ENCODE assay signal across 8 cellular contexts in genomic region chr9:128586934-128587333, GRCh38. TPM values are rescaled to one million over a fixed set of nuclear protein-coding genes. Genes with fewer than 3 reads are reported as not detected.
A peak's percentile ranks its signal among the peaks of the same experiment; 100 is the strongest.
DNase-seq lines count a peak whose midpoint lies in the region; ATAC-seq, FAIRE-seq and TF ChIP-seq lines count a peak whose summit lies in the region.
"Not testable (repeated sequence)": the region's sequence is repeated elsewhere in the genome, so short reads cannot be mapped to it uniquely, and the experiment has no call there.

No MANE protein-coding gene starts in this region.

- H3K27ac Mint-ChIP-seq in CD4-positive, CD25-positive, alpha-beta regulatory T cell, result peak overlapping the region; percentile 65 to 72 (median 72)
- peak overlapping the region; percentile 67 for H3K27ac Mint-ChIP-seq in T-helper 17 cell
- peak overlapping the region; percentile 79 for H3K27ac Mint-ChIP-seq in activated CD8-positive, alpha-beta T cell treated with anti-CD3 and anti-CD28 coated beads, Interleukin-2, amount 10 ng/mL, durations not matched to agents 7 days and 5 days
- H3K27ac Mint-ChIP-seq in activated naive CD4-positive, alpha-beta T cell treated with anti-CD3 and anti-CD28 coated beads, Interleukin-2, amount 50 U/mL, for 24 hours, result peak overlapping the region; percentile 87
- H3K27ac Mint-ChIP-seq in effector memory CD8-positive, alpha-beta T cell, result peak overlapping the region; percentile 14 to 30
- H3K27ac Mint-ChIP-seq in stimulated activated effector memory CD8-positive, alpha-beta T cell treated with anti-CD3 and anti-CD28 coated beads, Interleukin-12 subunit alpha, Interleukin-12 subunit beta, amount 100 ng/mL, for 72 hours, result peak overlapping the region; percentile 63

- DNase-seq in CD4-positive, CD25-positive, alpha-beta regulatory T cell; T-helper 17 cell; activated CD8-positive, alpha-beta T cell treated with anti-CD3 and anti-CD28 coated beads, Interleukin-2, amount 10 ng/mL, durations not matched to agents 7 days and 5 days; effector memory CD8-positive, alpha-beta T cell; HepG2 (ENCODE audit: low spot score); stimulated activated effector memory CD8-positive, alpha-beta T cell treated with anti-CD3 and anti-CD28 coated beads, Interleukin-12 subunit alpha, Interleukin-12 subunit beta, amount 100 ng/mL, for 72 hours (ENCODE audit: low spot score in 2 of 2): not testable (repeated sequence)
- DNase-seq in MM.1S, result peak; percentile 27

- in situ Hi-C loops in HepG2 (cut with HindIII; ENCODE audit: extremely low pct_ligation_motif_present, low pct_unique_long_range_greater_than_20kb), result not testable (repeated sequence)

- H3K36me3 Mint-ChIP-seq in CD4-positive, CD25-positive, alpha-beta regulatory T cell, result peaks cover 56% of the 10 kb centered on the region
- H3K36me3 Mint-ChIP-seq in T-helper 17 cell (ENCODE audit: low read depth), result peaks cover 13% of the 10 kb centered on the region
- peaks cover 72% of the 10 kb centered on the region for H3K36me3 Mint-ChIP-seq in activated CD8-positive, alpha-beta T cell treated with anti-CD3 and anti-CD28 coated beads, Interleukin-2, amount 10 ng/mL, durations not matched to agents 7 days and 5 days (ENCODE audit: low read depth)
- H3K36me3 Mint-ChIP-seq in activated naive CD4-positive, alpha-beta T cell treated with anti-CD3 and anti-CD28 coated beads, Interleukin-2, amount 50 U/mL, for 24 hours, result peaks cover 28% of the 10 kb centered on the region
- peaks cover 100% of the 10 kb centered on the region for H3K36me3 Mint-ChIP-seq in effector memory CD8-positive, alpha-beta T cell (ENCODE audit: insufficient read depth)
- peaks cover 100% of the 10 kb centered on the region for H3K36me3 Mint-ChIP-seq in stimulated activated effector memory CD8-positive, alpha-beta T cell treated with anti-CD3 and anti-CD28 coated beads, Interleukin-12 subunit alpha, Interleukin-12 subunit beta, amount 100 ng/mL, for 72 hours

- not testable (repeated sequence) for H3K9me2 ChIP-seq in MM.1S (replicated peaks; ENCODE audit: insufficient read depth, low read length)

- not testable (repeated sequence) for TF ChIP-seq POLR2A in HepG2 (IDR thresholded peaks at IDR 0.05; ENCODE audit: insufficient read depth in 1 of 2, low read depth in 2 of 2, low read length in 2 of 2)

- not testable (repeated sequence) for H3K79me2 ChIP-seq in MM.1S (ENCODE audit: low read length); HepG2 (ENCODE audit: insufficient read depth, low read length)

- TF ChIP-seq RAD21 in HepG2 (CRISPR knock-in tag; IDR thresholded peaks at IDR 0.05), result not testable (repeated sequence)

- H2AFZ ChIP-seq in MM.1S (ENCODE audit: low read length); HepG2 (ENCODE audit: low read length): not testable (repeated sequence)

- H3K27ac ChIP-seq in CD4-positive, CD25-positive, alpha-beta regulatory T cell (ENCODE audit: insufficient read depth, low read length, poor library complexity, severe bottlenecking); HepG2 (ENCODE audit: extremely low read length, insufficient read depth, low read length): not testable (repeated sequence)
- peak overlapping the region; percentile 74; the same call in 1 of the 2 replicates for H3K27ac ChIP-seq in MM.1S (ENCODE audit: low read length)

- H3F3A ChIP-seq in MM.1S (ENCODE audit: insufficient read depth, low read length), result peaks cover 22% of the 10 kb centered on the region

- intact Hi-C loops in HepG2 (cut with micrococcal nuclease; ENCODE audit: unreplicated experiment), result not testable (repeated sequence)

- H3K27me3 ChIP-seq in CD4-positive, CD25-positive, alpha-beta regulatory T cell (ENCODE audit: control insufficient read depth, insufficient read depth, low read length); MM.1S (replicated peaks; ENCODE audit: insufficient read depth, low read length); HepG2 (ENCODE audit: control insufficient read depth in 1 of 2, insufficient read depth in 2 of 2, low read length in 2 of 2): not testable (repeated sequence)

- POLR2A ChIA-PET in activated CD8-positive, alpha-beta T cell treated with anti-CD3 and anti-CD28 coated beads, Interleukin-2, amount 10 ng/mL, durations not matched to agents 7 days and 5 days (lab: Charles Lee), result interaction anchor here (1.2 kb wide), 1 partner anchor 28 kb away, joined by 3 read pairs; no protein-coding TSS in a partner anchor
- POLR2A ChIA-PET in HepG2 (lab: Yijun Ruan, JAX), result not testable (repeated sequence)

- peaks cover 91% of the 10 kb centered on the region for H3K36me3 ChIP-seq in CD4-positive, CD25-positive, alpha-beta regulatory T cell (ENCODE audit: control insufficient read depth, insufficient read depth, low read length)
- H3K36me3 ChIP-seq in MM.1S (replicated peaks; ENCODE audit: insufficient read depth, low read length), result peaks cover 15% of the 10 kb centered on the region; the same call in 1 of the 2 replicates
- H3K36me3 ChIP-seq in HepG2 (replicated peaks in 1 of 2; ENCODE audit: control insufficient read depth in 1 of 2, insufficient read depth in 2 of 2, low read length in 2 of 2), result peaks cover 38 to 76% of the 10 kb centered on the region in 2 experiments

- H3K9ac ChIP-seq in MM.1S (ENCODE audit: low read length); HepG2 (ENCODE audit: insufficient read depth, low read depth, low read length): not testable (repeated sequence)

- H3K9me3 ChIP-seq in CD4-positive, CD25-positive, alpha-beta regulatory T cell (ENCODE audit: control insufficient read depth in 2 of 2, low read length in 2 of 2); MM.1S (replicated peaks; ENCODE audit: insufficient read depth, low read length); T-helper 17 cell (ENCODE audit: control insufficient read depth, low read length, poor library complexity, severe bottlenecking); HepG2 (ENCODE audit: low read length): not testable (repeated sequence)

- TF ChIP-seq CTCF in MM.1S (IDR thresholded peaks at IDR 0.05; ENCODE audit: low read length); HepG2 (CRISPR knock-in tag; IDR thresholded peaks at IDR 0.05): not testable (repeated sequence)

- TF ChIP-seq EP300 in HepG2 (IDR thresholded peaks at IDR 0.05; ENCODE audit: low read depth in 2 of 2, low read length in 2 of 2); HepG2 (CRISPR knock-in tag; IDR thresholded peaks at IDR 0.05; ENCODE audit: borderline replicate concordance): not testable (repeated sequence)

- not testable (repeated sequence) for H3K9me3 Mint-ChIP-seq in CD4-positive, CD25-positive, alpha-beta regulatory T cell; activated CD8-positive, alpha-beta T cell treated with anti-CD3 and anti-CD28 coated beads, Interleukin-2, amount 10 ng/mL, durations not matched to agents 7 days and 5 days (ENCODE audit: insufficient read depth); activated naive CD4-positive, alpha-beta T cell treated with anti-CD3 and anti-CD28 coated beads, Interleukin-2, amount 50 U/mL, for 24 hours; effector memory CD8-positive, alpha-beta T cell; stimulated activated effector memory CD8-positive, alpha-beta T cell treated with anti-CD3 and anti-CD28 coated beads, Interleukin-12 subunit alpha, Interleukin-12 subunit beta, amount 100 ng/mL, for 72 hours

- H3K4me3 ChIP-seq in CD4-positive, CD25-positive, alpha-beta regulatory T cell (ENCODE audit: low read depth, low read length); MM.1S (ENCODE audit: low read length); HepG2 (replicated peaks in 1 of 3; ENCODE audit: insufficient read depth in 1 of 3, low read depth in 2 of 3, low read length in 3 of 3): not testable (repeated sequence)

- CTCF ChIA-PET in activated CD8-positive, alpha-beta T cell treated with anti-CD3 and anti-CD28 coated beads, Interleukin-2, amount 10 ng/mL, durations not matched to agents 7 days and 5 days (lab: Charles Lee); HepG2 (lab: Yijun Ruan, JAX; ENCODE audit: low intra/inter-chr PET ratio, low total read pairs): not testable (repeated sequence)

- not testable (repeated sequence) for H4K20me1 ChIP-seq in MM.1S (ENCODE audit: insufficient read depth, low read length); HepG2 (ENCODE audit: insufficient read depth, low read length)

- WGBS in HepG2 (ENCODE audit: low lambda C conversion rate), result 98% methylated on average over 11 of the region's 11 CpGs

- not testable (repeated sequence) for H3K4me1 Mint-ChIP-seq in CD4-positive, CD25-positive, alpha-beta regulatory T cell; effector memory CD8-positive, alpha-beta T cell (ENCODE audit: low read depth in 2 of 2); stimulated activated effector memory CD8-positive, alpha-beta T cell treated with anti-CD3 and anti-CD28 coated beads, Interleukin-12 subunit alpha, Interleukin-12 subunit beta, amount 100 ng/mL, for 72 hours
- peaks cover 15% of the 10 kb centered on the region for H3K4me1 Mint-ChIP-seq in T-helper 17 cell
- H3K4me1 Mint-ChIP-seq in activated CD8-positive, alpha-beta T cell treated with anti-CD3 and anti-CD28 coated beads, Interleukin-2, amount 10 ng/mL, durations not matched to agents 7 days and 5 days (ENCODE audit: low read depth), result peaks cover 18% of the 10 kb centered on the region
- H3K4me1 Mint-ChIP-seq in activated naive CD4-positive, alpha-beta T cell treated with anti-CD3 and anti-CD28 coated beads, Interleukin-2, amount 50 U/mL, for 24 hours, result peaks cover 11% of the 10 kb centered on the region

- not testable (repeated sequence) for H3K4me3 Mint-ChIP-seq in CD4-positive, CD25-positive, alpha-beta regulatory T cell; T-helper 17 cell; activated CD8-positive, alpha-beta T cell treated with anti-CD3 and anti-CD28 coated beads, Interleukin-2, amount 10 ng/mL, durations not matched to agents 7 days and 5 days; activated naive CD4-positive, alpha-beta T cell treated with anti-CD3 and anti-CD28 coated beads, Interleukin-2, amount 50 U/mL, for 24 hours; effector memory CD8-positive, alpha-beta T cell; stimulated activated effector memory CD8-positive, alpha-beta T cell treated with anti-CD3 and anti-CD28 coated beads, Interleukin-12 subunit alpha, Interleukin-12 subunit beta, amount 100 ng/mL, for 72 hours

- H3K4me2 ChIP-seq in MM.1S (ENCODE audit: low read depth, low read length), result peak overlapping the region; percentile 23; the same call in 1 of the 2 replicates
- H3K4me2 ChIP-seq in HepG2 (ENCODE audit: low read depth, low read length), result not testable (repeated sequence)

- not testable (repeated sequence) for FAIRE-seq in HepG2 (lab: Jason Lieb, UNC)

- not testable (repeated sequence) for BruUV-seq in HepG2 (replicated peaks; lab: Mats Ljungman, UMichigan)

- not testable (repeated sequence) for H3K27me3 Mint-ChIP-seq in CD4-positive, CD25-positive, alpha-beta regulatory T cell; T-helper 17 cell; activated CD8-positive, alpha-beta T cell treated with anti-CD3 and anti-CD28 coated beads, Interleukin-2, amount 10 ng/mL, durations not matched to agents 7 days and 5 days (ENCODE audit: low read depth); activated naive CD4-positive, alpha-beta T cell treated with anti-CD3 and anti-CD28 coated beads, Interleukin-2, amount 50 U/mL, for 24 hours; effector memory CD8-positive, alpha-beta T cell

- not testable (repeated sequence) for H3K4me1 ChIP-seq in CD4-positive, CD25-positive, alpha-beta regulatory T cell (ENCODE audit: control insufficient read depth, insufficient read depth, low read length, poor library complexity, severe bottlenecking); HepG2 (ENCODE audit: insufficient read depth, low read length)
- H3K4me1 ChIP-seq in MM.1S (ENCODE audit: low read length), result peaks cover 11% of the 10 kb centered on the region

- ATAC-seq in CD4-positive, CD25-positive, alpha-beta regulatory T cell (ENCODE audit: low read depth in 2 of 2); effector memory CD8-positive, alpha-beta T cell (replicated peaks); HepG2; stimulated activated effector memory CD8-positive, alpha-beta T cell treated with anti-CD3 and anti-CD28 coated beads, Interleukin-12 subunit alpha, Interleukin-12 subunit beta, amount 100 ng/mL, for 72 hours: not testable (repeated sequence)
- peak; percentile 16 for ATAC-seq in T-helper 17 cell
- peak; percentile 16 for ATAC-seq in activated CD8-positive, alpha-beta T cell treated with anti-CD3 and anti-CD28 coated beads, Interleukin-2, amount 10 ng/mL, durations not matched to agents 7 days and 5 days

RNA-seq across cellular contexts. Expression of gene SPTAN1, which starts 34.5 kb away (rescaled TPM):
- 769 TPM for total RNA-seq in CD4-positive, CD25-positive, alpha-beta regulatory T cell
- 10 to 100 TPM; 79.8 to 86.2 (median 83.2) TPM for polyA plus RNA-seq in CD4-positive, CD25-positive, alpha-beta regulatory T cell
- total RNA-seq in T-helper 17 cell (100 to 1,000 TPM; 734 to 740 TPM), HepG2 (2016; rRNA removed; fragmentation: Illumina TruSeq; extraction: Trizol) (23.5 and 106 TPM in 2 replicates)
- total RNA-seq in activated CD8-positive, alpha-beta T cell treated with anti-CD3 and anti-CD28 coated beads, Interleukin-2, amount 10 ng/mL, durations not matched to agents 7 days and 5 days, result 100 to 1,000 TPM; 292 to 303 TPM
- 19.2 and 22.6 TPM in 2 replicates for total RNA-seq in HepG2 (2016; cell fraction: cytosol; rRNA removed; fragmentation: Illumina TruSeq; extraction: Trizol; ENCODE audit: low read depth)
- 14.5 and 107 TPM in 2 replicates for total RNA-seq in HepG2 (2016; cell fraction: insoluble cytoplasmic fraction; rRNA removed; fragmentation: Illumina TruSeq; extraction: Trizol)
- total RNA-seq in HepG2 (2016; cell fraction: membrane; rRNA removed; fragmentation: Illumina TruSeq; extraction: Trizol), result 14.3 and 15.6 TPM in 2 replicates
- 180 and 199 TPM in 2 replicates for total RNA-seq in HepG2 (2016; cell fraction: nucleus; rRNA removed; fragmentation: Illumina TruSeq; extraction: Trizol)
- 111 and 132 TPM in 2 replicates for polyA plus RNA-seq in HepG2 (2011; rRNA removed)
- 28.2 and 51.8 TPM in 2 replicates for polyA plus RNA-seq in HepG2 (2011; cell fraction: cytosol; rRNA removed)
- 885 and 1,070 TPM in 2 replicates for polyA plus RNA-seq in HepG2 (2011; cell fraction: nucleus; rRNA removed)
- polyA plus RNA-seq in HepG2 (2012), result 97.6 and 98.5 TPM in 2 replicates
- polyA plus RNA-seq in HepG2 (2016; cell fraction: cytosol; fragmentation: Illumina TruSeq; extraction: Trizol; ENCODE audit: low read depth), result 6.9 and 7.2 TPM in 2 replicates
- 14.9 and 21.0 TPM in 2 replicates for polyA plus RNA-seq in HepG2 (2016; cell fraction: insoluble cytoplasmic fraction; fragmentation: Illumina TruSeq; extraction: Trizol; ENCODE audit: low read depth)
- 6.9 and 9.5 TPM in 2 replicates for polyA plus RNA-seq in HepG2 (2016; cell fraction: membrane; fragmentation: Illumina TruSeq; extraction: Trizol; ENCODE audit: low read depth)
- 274 and 280 TPM in 2 replicates for polyA plus RNA-seq in HepG2 (2016; cell fraction: nucleus; fragmentation: Illumina TruSeq; extraction: Trizol; ENCODE audit: insufficient read depth, low read depth)
- 319 and 464 TPM in 2 replicates for polyA minus RNA-seq in HepG2 (2011; rRNA and poly(A)+ RNA removed; ENCODE audit: low replicate concordance)
- 48.3 and 55.2 TPM in 2 replicates for polyA minus RNA-seq in HepG2 (2011; cell fraction: cytosol; rRNA and poly(A)+ RNA removed)
- 960 and 1,011 TPM in 2 replicates for polyA minus RNA-seq in HepG2 (2011; cell fraction: nucleus; rRNA and poly(A)+ RNA removed)

Comparison
In these comparisons a context has a peak if more than half of its experiments do, and no peak if none do; other contexts are left out.
1. H3K27ac Mint-ChIP-seq: peak in every context shown above with its lines; median percentile 87 in activated naive CD4-positive, alpha-beta T cell treated with anti-CD3 and anti-CD28 coated beads, Interleukin-2, amount 50 U/mL, for 24 hours; 79 in activated CD8-positive, alpha-beta T cell treated with anti-CD3 and anti-CD28 coated beads, Interleukin-2, amount 10 ng/mL, durations not matched to agents 7 days and 5 days; 72 in CD4-positive, CD25-positive, alpha-beta regulatory T cell; 67 in T-helper 17 cell; 63 in stimulated activated effector memory CD8-positive, alpha-beta T cell treated with anti-CD3 and anti-CD28 coated beads, Interleukin-12 subunit alpha, Interleukin-12 subunit beta, amount 100 ng/mL, for 72 hours; 22 in effector memory CD8-positive, alpha-beta T cell.